In genomic region chr19:36688058-36688457, GRCh38 we compare ENCODE assay signal across 8 cellular contexts. TPM values are rescaled to one million over a fixed set of nuclear protein-coding genes. Genes with fewer than 3 reads are reported as not detected.
DNase-seq lines count a peak whose midpoint lies in the region; TF ChIP-seq lines count a peak whose summit lies in the region.

No MANE protein-coding gene starts in this region.

- H3K9me3 ChIP-seq in CD4-positive, alpha-beta memory T cell (ENCODE audit: control insufficient read depth in 1 of 2, low read length in 2 of 2): no peaks in the 10 kb centered on the region
- peaks cover 44% of the 10 kb centered on the region for H3K9me3 ChIP-seq in endodermal cell (ENCODE audit: control insufficient read depth, low read length)
- peaks cover 14% of the 10 kb centered on the region for H3K9me3 ChIP-seq in neutrophil

- H3K4me1 Mint-ChIP-seq in CD4-positive, alpha-beta memory T cell: peaks cover 22 to 49% (median 29%) of the 10 kb centered on the region in 4 donors
- H3K4me1 Mint-ChIP-seq in endodermal cell: peaks cover 10% of the 10 kb centered on the region

- peak overlapping the region; percentile 62 to 80 for H3K4me3 ChIP-seq in CD4-positive, alpha-beta memory T cell (ENCODE audit: low read length in 2 of 2)
- peak overlapping the region; percentile 87 for H3K4me3 ChIP-seq in NB4 (ENCODE audit: low read depth, low read length)
- H3K4me3 ChIP-seq in endodermal cell (ENCODE audit: low read length): peak overlapping the region; percentile 99
- H3K4me3 ChIP-seq in neutrophil (ENCODE audit: low read depth in 1 of 2, low read length in 1 of 2): peak overlapping the region; percentile 70 to 71

- H3K9me3 Mint-ChIP-seq in CD4-positive, alpha-beta memory T cell: peaks cover 6 to 40% (median 16%) of the 10 kb centered on the region in 8 donors
- H3K9me3 Mint-ChIP-seq in endodermal cell: peaks cover 31% of the 10 kb centered on the region

- H3K36me3 Mint-ChIP-seq in CD4-positive, alpha-beta memory T cell: peaks cover 48 to 63% of the 10 kb centered on the region in 2 donors
- peaks cover 55% of the 10 kb centered on the region for H3K36me3 Mint-ChIP-seq in endodermal cell (ENCODE audit: low read depth)

- H3K9ac ChIP-seq in endodermal cell (ENCODE audit: extremely low read depth, low read length, poor library complexity, severe bottlenecking): peak overlapping the region; percentile 90

- 19 to 21% methylated on average over 7 to 9 of the region's 9 CpGs for WGBS in endodermal cell (ENCODE audit: insufficient coverage in 1 of 2, insufficient read length in 1 of 2), 2 experiments

- no peak for DNase-seq in CD4-positive, alpha-beta memory T cell
- DNase-seq in NB4 (ENCODE audit: low read depth): no peak
- no peak for DNase-seq in endodermal cell
- DNase-seq in A172 (ENCODE audit: low spot score): no peak
- no peak for DNase-seq in OCI-M2 (lab: John Stamatoyannopoulos, UW; ENCODE audit: unreplicated experiment)
- no peak for DNase-seq in superior temporal gyrus (ENCODE audit: extremely low spot score)
- no peak for DNase-seq in foreskin melanocyte

- POLR2A ChIA-PET in CD4-positive, alpha-beta memory T cell (lab: Charles Lee; ENCODE audit: partially characterized antibody): interaction anchor here (0.6 to 2.1 kb wide), 4 partner anchors 150 to 969 kb away, joined by 3 to 8 read pairs (median 3); partner anchors contain the start of gene ZNF790

- TF ChIP-seq CTCF in NB4 (IDR thresholded peaks at IDR 0.05; ENCODE audit: low read depth, low read length): no peak
- no peak for TF ChIP-seq CTCF in endodermal cell (conservative IDR thresholded peaks at IDR 0.05)
- no peak for TF ChIP-seq CTCF in neutrophil (IDR thresholded peaks at IDR 0.05)

- H3K27me3 Mint-ChIP-seq in CD4-positive, alpha-beta memory T cell: no peaks in the 10 kb centered on the region
- H3K27me3 Mint-ChIP-seq in endodermal cell (ENCODE audit: insufficient read depth): no peaks in the 10 kb centered on the region

- H3K4me1 ChIP-seq in CD4-positive, alpha-beta memory T cell (ENCODE audit: insufficient read depth, low read length): peaks cover 22% of the 10 kb centered on the region
- H3K4me1 ChIP-seq in endodermal cell (ENCODE audit: control insufficient read depth, insufficient read depth, low read length): no peaks in the 10 kb centered on the region
- peaks cover 15 to 16% of the 10 kb centered on the region in 2 experiments for H3K4me1 ChIP-seq in neutrophil (ENCODE audit: control insufficient read depth in 1 of 2, insufficient read depth in 1 of 2, low read depth in 1 of 2, low read length in 1 of 2)

- H3K27ac ChIP-seq in CD4-positive, alpha-beta memory T cell (ENCODE audit: low read depth, low read length): peak overlapping the region; percentile 75
- H3K27ac ChIP-seq in endodermal cell (ENCODE audit: low read depth, low read length): no peak overlapping the region
- H3K27ac ChIP-seq in neutrophil: peak overlapping the region; percentile 60

- H3K36me3 ChIP-seq in CD4-positive, alpha-beta memory T cell (ENCODE audit: insufficient read depth, low read length): peaks cover 20% of the 10 kb centered on the region
- H3K36me3 ChIP-seq in endodermal cell (ENCODE audit: control insufficient read depth, insufficient read depth, low read length) (peaks cover 45% of the 10 kb centered on the region), neutrophil (peaks cover 7% of the 10 kb centered on the region)

- peak overlapping the region; percentile 97 to 100 (median 99) for H3K4me3 Mint-ChIP-seq in CD4-positive, alpha-beta memory T cell
- H3K4me3 Mint-ChIP-seq in endodermal cell: peak overlapping the region; percentile 99

- peak overlapping the region; percentile 95 to 99 (median 97) for H3K27ac Mint-ChIP-seq in CD4-positive, alpha-beta memory T cell
- H3K27ac Mint-ChIP-seq in endodermal cell: peak overlapping the region; percentile 99

- no peaks in the 10 kb centered on the region for H3K27me3 ChIP-seq in CD4-positive, alpha-beta memory T cell (ENCODE audit: insufficient read depth, low read length)
- H3K27me3 ChIP-seq in endodermal cell (ENCODE audit: control insufficient read depth, insufficient read depth, low read length, poor library complexity, severe bottlenecking): no peaks in the 10 kb centered on the region
- H3K27me3 ChIP-seq in neutrophil: no peaks in the 10 kb centered on the region

- CTCF ChIA-PET in CD4-positive, alpha-beta memory T cell (lab: Charles Lee; ENCODE audit: partially characterized antibody): interaction anchor here (0.7 kb wide), 1 partner anchor 160 kb away, joined by 3 read pairs; no protein-coding TSS in a partner anchor

- intact Hi-C loops in CD4-positive, alpha-beta memory T cell (cut with micrococcal nuclease): loop anchor here (5.0 to 10.0 kb wide), 3 partner anchors 201 to 1089 kb away; partner anchors contain the start of genes ZNF383, ZNF566, ZNF573 and ZNF585B

- no peak for TF ChIP-seq POLR2A in NB4 (IDR thresholded peaks at IDR 0.05; ENCODE audit: extremely low read depth, insufficient read length)

RNA-seq across cellular contexts. Expression of gene ZNF567, which starts 0.6 kb away (rescaled TPM):
- total RNA-seq in CD4-positive, alpha-beta memory T cell: 10 to 100 TPM; 17.0 to 19.8 TPM
- polyA plus RNA-seq in CD4-positive, alpha-beta memory T cell: 10 to 100 TPM in 1 of 2 donors, 1 to 10 TPM in 1; 7.0 to 13.9 TPM
- total RNA-seq in endodermal cell: 10 to 100 TPM; 14.3 to 17.2 TPM
- 14.5 TPM for polyA plus RNA-seq in endodermal cell (2013, experiment 1 of 2)
- polyA plus RNA-seq in endodermal cell (2013, experiment 2 of 2): 13.5 TPM
- total RNA-seq in A172 (2014; rRNA removed; shearing (Covaris generic)): 7.7 and 9.3 TPM in 2 replicates

RNA-seq across cellular contexts. Expression of gene ZNF461, which starts 21.4 kb away (rescaled TPM):
- total RNA-seq in CD4-positive, alpha-beta memory T cell: 10 to 100 TPM; 17.5 to 17.6 TPM
- 1 to 10 TPM; 3.1 to 8.0 TPM for polyA plus RNA-seq in CD4-positive, alpha-beta memory T cell
- 10 to 100 TPM in 1 of 2 donors, 1 to 10 TPM in 1; 7.5 to 14.1 TPM for total RNA-seq in endodermal cell
- 8.1 TPM for polyA plus RNA-seq in endodermal cell (2013, experiment 1 of 2)
- polyA plus RNA-seq in endodermal cell (2013, experiment 2 of 2): 12.1 TPM
- total RNA-seq in A172 (2014; rRNA removed; shearing (Covaris generic)): 13.4 and 14.6 TPM in 2 replicates
